ENCODE assay signal across 31 cellular contexts in genomic region chr12:3520711-3521110, GRCh38. TPM values are rescaled to one million over a fixed set of nuclear protein-coding genes. Genes with fewer than 3 reads are reported as not detected.
DNase-seq lines count a peak whose midpoint lies in the region; ATAC-seq and TF ChIP-seq lines count a peak whose summit lies in the region.
"Had no signal": no experiment of that assay in that cellular context is flagged by ENCODE, and none has a peak within 500 bp of the region (broad histone marks: within the 10 kb centered on the region; RNA-seq: fewer than 3 reads in every experiment).

No MANE protein-coding gene starts in this region.

- no peaks in the 10 kb centered on the region for H3K4me1 ChIP-seq in left lung
- H3K4me1 ChIP-seq: ascending aorta, BE2C, Peyer's patch, sigmoid colon, tibial nerve had no signal

- no peak overlapping the region for H3K27ac ChIP-seq in left lung
- H3K27ac ChIP-seq: ascending aorta, cardiac muscle cell, GM23248, Peyer's patch, sigmoid colon, tibial nerve had no signal

- TF ChIP-seq CTCF in left lung (IDR thresholded peaks at IDR 0.05): no peak

- peak; percentile 23 for DNase-seq in DMS79 (lab: John Stamatoyannopoulos, UW)
- peak; percentile 61 for DNase-seq in NCI-H1417 treated with DMSO at 0.1 percent for 48 hours (lab: John Stamatoyannopoulos, UW)
- peak; percentile 80 for DNase-seq in NCI-H748 (lab: John Stamatoyannopoulos, UW; ENCODE audit: unreplicated experiment)
- no peak for DNase-seq in left lung
- no peak for DNase-seq in mucosa of gallbladder (ENCODE audit: low spot score)
- no peak for DNase-seq in NCI-H226
- DNase-seq in NCI-H2227 treated with DMSO at 0.1 percent for 48 hours (lab: John Stamatoyannopoulos, UW): no peak
- DNase-seq: activated CD4-positive, alpha-beta memory T cell treated with anti-CD3 and anti-CD28 coated beads for 36 hours; activated CD4-positive, alpha-beta T cell treated with anti-CD3 and anti-CD28 coated beads for 1 hour; activated T-cell treated with anti-CD3 and anti-CD28 coated beads, Interleukin-2, amount 50 U/mL, for 72 hours; CD8-positive, alpha-beta T cell; DMS 273 treated with DMSO at 0.1 percent for 48 hours; effector memory CD8-positive, alpha-beta T cell; GM23248; midbrain; naive thymus-derived CD8-positive, alpha-beta T cell; Peyer's patch; SHP77 treated with DMSO at 0.1 percent for 48 hours; sigmoid colon; stimulated activated CD4-positive, alpha-beta T cell treated with anti-CD3 and anti-CD28 coated beads, Interleukin-4, amount 100 ng/mL, for 1 hour had no signal

- intact Hi-C loops in left lung (cut with DNase I): no loop called here

- H3K36me3 ChIP-seq in left lung: no peaks in the 10 kb centered on the region
- H3K36me3 ChIP-seq: ascending aorta, BE2C, cardiac muscle cell, Peyer's patch, sigmoid colon, tibial nerve had no signal

- no peaks in the 10 kb centered on the region for H3K9me3 ChIP-seq in left lung
- H3K9me3 ChIP-seq: ascending aorta, BE2C, Peyer's patch, sigmoid colon, tibial nerve had no signal

- H3K27me3 ChIP-seq in left lung: no peaks in the 10 kb centered on the region
- H3K27me3 ChIP-seq: ascending aorta, cardiac muscle cell, Peyer's patch, tibial nerve had no signal

- ATAC-seq in left lung (peak; percentile 35), GM19035 (IDR thresholded peaks at IDR 0.05; ENCODE audit: unreplicated experiment) (no peak)
- ATAC-seq: activated T-cell treated with anti-CD3 and anti-CD28 coated beads, Interleukin-2, amount 50 U/mL, for 72 hours; CD8-positive, alpha-beta T cell; effector memory CD8-positive, alpha-beta T cell; HepG2; naive thymus-derived CD8-positive, alpha-beta T cell had no signal

- H3K4me3 ChIP-seq in left lung: no peak overlapping the region
- H3K4me3 ChIP-seq: ascending aorta, cardiac muscle cell, GM23248, Peyer's patch, sigmoid colon, tibial nerve had no signal

RNA-seq across cellular contexts. Expression of gene PRMT8, which starts 29.7 kb away (rescaled TPM):
- total RNA-seq in left lung: under 1 TPM; 0.16 to 0.26 TPM
- not detected for total RNA-seq in mucosa of gallbladder
- total RNA-seq: activated CD4-positive, alpha-beta memory T cell treated with anti-CD3 and anti-CD28 coated beads for 36 hours; activated T-cell treated with anti-CD3 and anti-CD28 coated beads, Interleukin-2, amount 50 U/mL, for 72 hours; ascending aorta; CD8-positive, alpha-beta T cell; fibroblast of villous mesenchyme; GM23248; HepG2; lower leg skin; naive thymus-derived CD8-positive, alpha-beta T cell; NCI-H460; Peyer's patch; pulmonary artery endothelial cell; T-helper 2 cell treated with Interferon-gamma antibody and Interleukin-4, amounts not matched to agents 100 ng/mL and 5 ng/mL, for 36 hours; tibial nerve had no signal

Comparison
In these comparisons a context has a peak if more than half of its experiments do, and no peak if none do; other contexts are left out.
1. DNase-seq: peak in DMS79 (single experiment), NCI-H1417 treated with DMSO at 0.1 percent for 48 hours (single experiment) and NCI-H748 (single experiment); none in left lung (0 of 2), mucosa of gallbladder (single experiment), NCI-H226 (single experiment) and NCI-H2227 treated with DMSO at 0.1 percent for 48 hours (single experiment).